ENCODE assay signal across 28 cellular contexts in genomic region chr11:87057749-87058148, GRCh38.
"Had no signal": no experiment of that assay in that cellular context is flagged by ENCODE, and none has a peak within 500 bp of the region (broad histone marks: within the 10 kb centered on the region; RNA-seq: fewer than 3 reads in every experiment).

No MANE protein-coding gene starts in this region.

- H3K27ac Mint-ChIP-seq: activated CD4-positive, alpha-beta memory T cell treated with anti-CD3 and anti-CD28 coated beads, Interleukin-2, amount 10 ng/mL, durations not matched to agents 7 days and 5 days; activated CD4-positive, alpha-beta T cell treated with anti-CD3 and anti-CD28 coated beads, Interleukin-2, amount 10 ng/mL, durations not matched to agents 7 days and 5 days; activated naive CD4-positive, alpha-beta T cell treated with anti-CD3 and anti-CD28 coated beads, Interleukin-2, amount 10 ng/mL, durations not matched to agents 7 days and 5 days; activated naive CD8-positive, alpha-beta T cell treated with anti-CD3 and anti-CD28 coated beads, Interleukin-2, amount 10 ng/mL, durations not matched to agents 7 days and 5 days; activated T-cell treated with anti-CD3 and anti-CD28 coated beads, Interleukin-2, amount 50 U/mL, for 24 hours had no signal

- H3K9me3 ChIP-seq: breast epithelium, testis, upper lobe of left lung, vagina had no signal

- H3K9me3 Mint-ChIP-seq: activated CD4-positive, alpha-beta memory T cell treated with anti-CD3 and anti-CD28 coated beads, Interleukin-2, amount 10 ng/mL, durations not matched to agents 7 days and 5 days; activated naive CD4-positive, alpha-beta T cell treated with anti-CD3 and anti-CD28 coated beads, Interleukin-2, amount 10 ng/mL, durations not matched to agents 7 days and 5 days; activated naive CD8-positive, alpha-beta T cell treated with anti-CD3 and anti-CD28 coated beads, Interleukin-2, amount 10 ng/mL, durations not matched to agents 7 days and 5 days; activated T-cell treated with anti-CD3 and anti-CD28 coated beads, Interleukin-2, amount 50 U/mL, for 24 hours had no signal

- H3K4me3 Mint-ChIP-seq: activated CD4-positive, alpha-beta memory T cell treated with anti-CD3 and anti-CD28 coated beads, Interleukin-2, amount 10 ng/mL, durations not matched to agents 7 days and 5 days; activated CD4-positive, alpha-beta T cell treated with anti-CD3 and anti-CD28 coated beads, Interleukin-2, amount 10 ng/mL, durations not matched to agents 7 days and 5 days; activated naive CD4-positive, alpha-beta T cell treated with anti-CD3 and anti-CD28 coated beads, Interleukin-2, amount 10 ng/mL, durations not matched to agents 7 days and 5 days; activated naive CD8-positive, alpha-beta T cell treated with anti-CD3 and anti-CD28 coated beads, Interleukin-2, amount 10 ng/mL, durations not matched to agents 7 days and 5 days; activated T-cell treated with anti-CD3 and anti-CD28 coated beads, Interleukin-2, amount 50 U/mL, for 24 hours; nephron had no signal

- H3K27me3 Mint-ChIP-seq: activated CD4-positive, alpha-beta memory T cell treated with anti-CD3 and anti-CD28 coated beads, Interleukin-2, amount 10 ng/mL, durations not matched to agents 7 days and 5 days; activated CD4-positive, alpha-beta T cell treated with anti-CD3 and anti-CD28 coated beads, Interleukin-2, amount 10 ng/mL, durations not matched to agents 7 days and 5 days; activated naive CD4-positive, alpha-beta T cell treated with anti-CD3 and anti-CD28 coated beads, Interleukin-2, amount 10 ng/mL, durations not matched to agents 7 days and 5 days; activated naive CD8-positive, alpha-beta T cell treated with anti-CD3 and anti-CD28 coated beads, Interleukin-2, amount 10 ng/mL, durations not matched to agents 7 days and 5 days; activated T-cell treated with anti-CD3 and anti-CD28 coated beads, Interleukin-2, amount 50 U/mL, for 24 hours had no signal

- H3K4me1 Mint-ChIP-seq: activated CD4-positive, alpha-beta T cell treated with anti-CD3 and anti-CD28 coated beads, Interleukin-2, amount 10 ng/mL, durations not matched to agents 7 days and 5 days; activated naive CD4-positive, alpha-beta T cell treated with anti-CD3 and anti-CD28 coated beads, Interleukin-2, amount 10 ng/mL, durations not matched to agents 7 days and 5 days; activated naive CD8-positive, alpha-beta T cell treated with anti-CD3 and anti-CD28 coated beads, Interleukin-2, amount 10 ng/mL, durations not matched to agents 7 days and 5 days; nephron had no signal

- H3K36me3 ChIP-seq: breast epithelium, upper lobe of left lung, vagina, WERI-Rb-1 had no signal

- FAIRE-seq: colon, endometrium, frontal cortex had no signal

- H3K4me3 ChIP-seq: breast epithelium, testis, upper lobe of left lung, vagina had no signal

- H3K27ac ChIP-seq: breast epithelium, epithelial cell of prostate, upper lobe of left lung, vagina, WERI-Rb-1 had no signal

- ATAC-seq: left ventricle myocardium superior, right cardiac atrium had no signal

- H3K4me1 ChIP-seq: breast epithelium, testis, upper lobe of left lung, vagina had no signal

- DNase-seq: activated CD4-positive, alpha-beta memory T cell treated with anti-CD3 and anti-CD28 coated beads, Interleukin-2, amount 10 ng/mL, durations not matched to agents 7 days and 5 days; activated CD4-positive, alpha-beta T cell treated with anti-CD3 and anti-CD28 coated beads for 1 hour; activated CD4-positive, alpha-beta T cell treated with anti-CD3 and anti-CD28 coated beads, Interleukin-2, amount 10 ng/mL, durations not matched to agents 7 days and 5 days; activated CD8-positive, alpha-beta memory T cell treated with anti-CD3 and anti-CD28 coated beads, Interleukin-2, amount 50 U/mL, for 48 hours; activated gamma-delta T cell; activated naive CD4-positive, alpha-beta T cell treated with anti-CD3 and anti-CD28 coated beads, Interleukin-2, amount 10 ng/mL, durations not matched to agents 7 days and 5 days; activated naive CD8-positive, alpha-beta T cell treated with anti-CD3 and anti-CD28 coated beads, Interleukin-2, amount 10 ng/mL, durations not matched to agents 7 days and 5 days; activated T-cell treated with anti-CD3 and anti-CD28 coated beads, Interleukin-2, amount 50 U/mL, for 24 hours; central memory CD4-positive, alpha-beta T cell; dermis blood vessel endothelial cell; effector CD4-positive, alpha-beta T cell; islet precursor cell; left ventricle myocardium superior; mammary epithelial cell; posterior cingulate gyrus; right cardiac atrium; stimulated activated CD4-positive, alpha-beta T cell treated with anti-CD3 and anti-CD28 coated beads, Interleukin-2, amount 100 ng/mL, for 48 hours; stimulated activated naive CD4-positive, alpha-beta T cell treated with Interleukin-2 at 50 U/mL for 16 hours; testis; upper lobe of left lung; WERI-Rb-1 had no signal

- H3K27me3 ChIP-seq: breast epithelium, testis, upper lobe of left lung, vagina had no signal
